In genomic region chr19:45307361-45307760, GRCh38 we compare ENCODE assay signal across 19 cellular contexts. TPM values are rescaled to one million over a fixed set of nuclear protein-coding genes. Genes with fewer than 3 reads are reported as not detected.
DNase-seq lines count a peak whose midpoint lies in the region; ATAC-seq and TF ChIP-seq lines count a peak whose summit lies in the region.
"Had no signal": no experiment of that assay in that cellular context is flagged by ENCODE, and none has a peak within 500 bp of the region (broad histone marks: within the 10 kb centered on the region; RNA-seq: fewer than 3 reads in every experiment).

No MANE protein-coding gene starts in this region.

- H3K27ac ChIP-seq in left ventricle myocardium inferior (replicated peaks) (peak overlapping the region; percentile 59), psoas muscle (peak overlapping the region; percentile 72)
- H3K27ac ChIP-seq: A549 had no signal

- H3K4me1 Mint-ChIP-seq in endothelial cell (ENCODE audit: unreplicated experiment) = peaks cover 3% of the 10 kb centered on the region
- H3K4me1 Mint-ChIP-seq in stimulated activated effector memory CD8-positive, alpha-beta T cell treated with anti-CD3 and anti-CD28 coated beads, Interleukin-12 subunit alpha, Interleukin-12 subunit beta, amount 100 ng/mL, for 72 hours = peaks cover 6% of the 10 kb centered on the region
- H3K4me1 Mint-ChIP-seq in stimulated activated memory B cell treated with anti-CD40 and anti-IgM and Interleukin-4, amounts not matched to agents 10 μg/mL and 1 μg/mL and 100 μg/mL, for 72 hours = peaks cover 8% of the 10 kb centered on the region

- H3K36me3 Mint-ChIP-seq in endothelial cell (ENCODE audit: low read depth, unreplicated experiment) = peaks cover 6% of the 10 kb centered on the region
- peaks cover 13% of the 10 kb centered on the region for H3K36me3 Mint-ChIP-seq in stimulated activated effector memory CD8-positive, alpha-beta T cell treated with anti-CD3 and anti-CD28 coated beads, Interleukin-12 subunit alpha, Interleukin-12 subunit beta, amount 100 ng/mL, for 72 hours
- peaks cover 6% of the 10 kb centered on the region for H3K36me3 Mint-ChIP-seq in stimulated activated memory B cell treated with anti-CD40 and anti-IgM and Interleukin-4, amounts not matched to agents 10 μg/mL and 1 μg/mL and 100 μg/mL, for 72 hours

- no peak for ATAC-seq in left cardiac atrium
- no peak for ATAC-seq in psoas muscle
- no peak for ATAC-seq in stimulated activated effector memory CD8-positive, alpha-beta T cell treated with anti-CD3 and anti-CD28 coated beads, Interleukin-12 subunit alpha, Interleukin-12 subunit beta, amount 100 ng/mL, for 72 hours
- no peak for ATAC-seq in stimulated activated memory B cell treated with anti-CD40 and anti-IgM and Interleukin-4, amounts not matched to agents 10 μg/mL and 1 μg/mL and 100 μg/mL, for 72 hours

- H3K4me3 Mint-ChIP-seq in endothelial cell (ENCODE audit: unreplicated experiment) = no peak overlapping the region
- no peak overlapping the region for H3K4me3 Mint-ChIP-seq in stimulated activated effector memory CD8-positive, alpha-beta T cell treated with anti-CD3 and anti-CD28 coated beads, Interleukin-12 subunit alpha, Interleukin-12 subunit beta, amount 100 ng/mL, for 72 hours
- H3K4me3 Mint-ChIP-seq in stimulated activated memory B cell treated with anti-CD40 and anti-IgM and Interleukin-4, amounts not matched to agents 10 μg/mL and 1 μg/mL and 100 μg/mL, for 72 hours = no peak overlapping the region
- H3K4me3 Mint-ChIP-seq: CD4-positive, alpha-beta memory T cell had no signal

- DNase-seq in left ventricle myocardium inferior (no peak), left cardiac atrium (no peak), endothelial cell (ENCODE audit: low spot score) (no peak), psoas muscle (no peak), ACHN (no peak), KBM-7 (no peak)
- no peak for DNase-seq in stimulated activated effector memory CD8-positive, alpha-beta T cell treated with anti-CD3 and anti-CD28 coated beads, Interleukin-12 subunit alpha, Interleukin-12 subunit beta, amount 100 ng/mL, for 72 hours (ENCODE audit: low spot score in 2 of 2)
- DNase-seq: 8988T; C1 segment of cervical spinal cord; CD4-positive, alpha-beta memory T cell; COR-L47; GF-D8; GOT3; H7; HCEC 1CT had no signal

- intact Hi-C loops in left ventricle myocardium inferior (cut with micrococcal nuclease) (no loop called here), left cardiac atrium (cut with DNase I) (no loop called here), psoas muscle (cut with DNase I) (no loop called here)

- peak overlapping the region; percentile 42 for H3K27ac Mint-ChIP-seq in endothelial cell (ENCODE audit: unreplicated experiment)
- H3K27ac Mint-ChIP-seq in stimulated activated effector memory CD8-positive, alpha-beta T cell treated with anti-CD3 and anti-CD28 coated beads, Interleukin-12 subunit alpha, Interleukin-12 subunit beta, amount 100 ng/mL, for 72 hours = peak overlapping the region; percentile 69
- H3K27ac Mint-ChIP-seq in stimulated activated memory B cell treated with anti-CD40 and anti-IgM and Interleukin-4, amounts not matched to agents 10 μg/mL and 1 μg/mL and 100 μg/mL, for 72 hours = no peak overlapping the region
- H3K27ac Mint-ChIP-seq: CD4-positive, alpha-beta memory T cell had no signal

- H3K4me1 ChIP-seq in left ventricle myocardium inferior = peaks cover 15% of the 10 kb centered on the region
- H3K4me1 ChIP-seq in psoas muscle = peaks cover 29% of the 10 kb centered on the region
- H3K4me1 ChIP-seq: A549 had no signal

- in situ Hi-C loops in ACHN (cut with HindIII; ENCODE audit: low pct_ligation_motif_present, low pct_unique_long_range_greater_than_20kb, low sequenced_read_pairs) (no loop called here), KBM-7 (cut with MboI; ENCODE audit: low pct_unique_long_range_greater_than_20kb, low sequenced_read_pairs) (no loop called here)

- TF ChIP-seq CTCF in left ventricle myocardium inferior (IDR thresholded peaks at IDR 0.05; ENCODE audit: borderline replicate concordance) = no peak
- TF ChIP-seq CTCF in endothelial cell (IDR thresholded peaks at IDR 0.05; ENCODE audit: unreplicated experiment) = no peak
- no peak for TF ChIP-seq CTCF in psoas muscle (IDR thresholded peaks at IDR 0.05)

- peaks cover 51% of the 10 kb centered on the region for H3K36me3 ChIP-seq in left ventricle myocardium inferior
- H3K36me3 ChIP-seq in psoas muscle (ENCODE audit: insufficient read depth in 1 of 2, low read depth in 1 of 2) = peaks cover 0 to 53% of the 10 kb centered on the region in 2 donors

- H3K4me3 ChIP-seq in left ventricle myocardium inferior = no peak overlapping the region
- H3K4me3 ChIP-seq in psoas muscle = no peak overlapping the region
- H3K4me3 ChIP-seq: A549 had no signal

- peaks cover 22% of the 10 kb centered on the region for H3K27me3 Mint-ChIP-seq in endothelial cell (ENCODE audit: unreplicated experiment)
- H3K27me3 Mint-ChIP-seq in stimulated activated memory B cell treated with anti-CD40 and anti-IgM and Interleukin-4, amounts not matched to agents 10 μg/mL and 1 μg/mL and 100 μg/mL, for 72 hours = peaks cover 14% of the 10 kb centered on the region
- H3K27me3 Mint-ChIP-seq: CD4-positive, alpha-beta memory T cell had no signal

- no peaks in the 10 kb centered on the region for H3K9me3 Mint-ChIP-seq in endothelial cell (ENCODE audit: unreplicated experiment)
- peaks cover 3% of the 10 kb centered on the region for H3K9me3 Mint-ChIP-seq in stimulated activated effector memory CD8-positive, alpha-beta T cell treated with anti-CD3 and anti-CD28 coated beads, Interleukin-12 subunit alpha, Interleukin-12 subunit beta, amount 100 ng/mL, for 72 hours
- peaks cover 6% of the 10 kb centered on the region for H3K9me3 Mint-ChIP-seq in stimulated activated memory B cell treated with anti-CD40 and anti-IgM and Interleukin-4, amounts not matched to agents 10 μg/mL and 1 μg/mL and 100 μg/mL, for 72 hours
- H3K9me3 Mint-ChIP-seq: CD4-positive, alpha-beta memory T cell had no signal

- H3K9me3 ChIP-seq in left ventricle myocardium inferior (replicated peaks) (peaks cover 6% of the 10 kb centered on the region), psoas muscle (peaks cover 5% of the 10 kb centered on the region)
- H3K9me3 ChIP-seq: A549 had no signal

- 87 to 91% (median 89%) methylated on average over 19 of the region's 19 CpGs for WGBS in psoas muscle, 3 donors

- no peaks in the 10 kb centered on the region for H3K27me3 ChIP-seq in left ventricle myocardium inferior (ENCODE audit: low read depth)
- no peaks in the 10 kb centered on the region for H3K27me3 ChIP-seq in psoas muscle (ENCODE audit: insufficient read depth in 3 of 3, low read length in 2 of 3)

RNA-seq across cellular contexts. Expression of gene CKM, which starts 15.3 kb away (rescaled TPM):
- 3,974 TPM for total RNA-seq in left ventricle myocardium inferior
- total RNA-seq in left cardiac atrium = 1,000 to 10,000 TPM; 3,072 to 3,213 TPM
- total RNA-seq in endothelial cell (ENCODE audit: unreplicated experiment) = not detected
- total RNA-seq in psoas muscle = over 10,000 TPM in 3 of 4 donors, 1,000 to 10,000 TPM in 1; 9,755 to 16,244 (median 12,984) TPM
- polyA plus RNA-seq in psoas muscle = over 10,000 TPM in 2 of 3 donors, 1,000 to 10,000 TPM in 1; 9,503 to 23,818 (median 21,473) TPM
- total RNA-seq: Calu3; CD4-positive, alpha-beta memory T cell; H7 had no signal
- polyA plus RNA-seq: A549; BJ; CD4-positive, alpha-beta memory T cell had no signal

RNA-seq across cellular contexts. Expression of gene KLC3, which starts 33.2 kb away (rescaled TPM):
- total RNA-seq in left ventricle myocardium inferior = not detected
- under 1 TPM; 0.21 to 0.24 TPM for total RNA-seq in left cardiac atrium
- 0.44 TPM for total RNA-seq in endothelial cell (ENCODE audit: unreplicated experiment)
- total RNA-seq in psoas muscle = under 1 TPM in 2 of 4 donors, not detected in 2; 0.11 to 0.27 TPM
- under 1 TPM in 2 of 3 donors, not detected in 1; 0.03 to 0.05 TPM for polyA plus RNA-seq in psoas muscle
- total RNA-seq: CD4-positive, alpha-beta memory T cell had no signal
- polyA plus RNA-seq: CD4-positive, alpha-beta memory T cell had no signal

RNA-seq across cellular contexts. Expression of gene MARK4, which starts 56.3 kb away (rescaled TPM):
- total RNA-seq in left ventricle myocardium inferior = 26.5 TPM
- total RNA-seq in left cardiac atrium = 10 to 100 TPM; 30.2 to 38.8 TPM
- 165 TPM for total RNA-seq in endothelial cell (ENCODE audit: unreplicated experiment)
- total RNA-seq in psoas muscle = 10 to 100 TPM; 29.7 to 37.7 (median 34.4) TPM
- polyA plus RNA-seq in psoas muscle = 10 to 100 TPM; 11.0 to 12.5 (median 12.4) TPM

Comparison
In these comparisons a context has a peak if more than half of its experiments do, and no peak if none do; other contexts are left out.
1. RNA of gene CKM, which starts 15.3 kb away (total RNA-seq): 9,755 to 16,244 TPM in psoas muscle, 3,974 TPM in left ventricle myocardium inferior (single experiment) and 3,072 to 3,213 TPM in left cardiac atrium; not detected in endothelial cell (single experiment); every median in the first group is over 1,000 times any median in the second.